21 cellular contexts compared by ENCODE assay signal in the genomic region with DNA sequence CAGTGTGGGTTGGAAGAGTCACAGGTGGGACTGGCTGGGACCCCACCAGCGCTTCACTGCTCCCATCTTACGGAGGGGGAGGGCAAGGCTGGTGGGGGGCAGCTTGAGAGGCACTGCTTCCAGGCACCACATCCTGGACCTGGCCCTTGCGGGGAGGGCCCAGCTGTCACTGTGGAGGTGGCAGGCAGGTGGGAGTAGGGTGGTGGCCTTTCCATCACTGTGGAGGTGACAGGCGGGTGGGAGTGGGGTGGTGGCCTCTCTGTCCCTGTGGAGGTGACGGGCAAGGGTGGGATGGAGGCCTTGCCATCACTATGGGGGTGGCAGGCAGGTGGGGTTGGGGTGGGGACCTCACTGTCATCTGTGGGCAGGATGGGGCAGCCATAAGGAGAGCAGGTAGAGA.
"Had no signal": no experiment of that assay in that cellular context is flagged by ENCODE, and none has a peak within 500 bp of the region (broad histone marks: within the 10 kb centered on the region; RNA-seq: fewer than 3 reads in every experiment).

No MANE protein-coding gene starts in this region.

- H3K27ac ChIP-seq: left lung, lower lobe of right lung, ovary, right lobe of liver, testis had no signal

- H3K9me3 ChIP-seq: left lung, lower lobe of right lung, ovary, right lobe of liver, testis, tibial nerve had no signal

- H3K36me3 ChIP-seq: left lung, lower lobe of right lung, ovary, right lobe of liver, tibial nerve had no signal

- DNase-seq: central memory CD4-positive, alpha-beta T cell; cortex of kidney; dorsolateral prefrontal cortex; effector CD8-positive, alpha-beta T cell; immature natural killer cell; left lung; lower lobe of right lung; naive B cell; ovary; right lobe of liver; stimulated activated CD4-positive, alpha-beta T cell treated with anti-CD3 and anti-CD28 coated beads, Interleukin-4, amount 100 ng/mL, for 24 hours; testis had no signal

- ATAC-seq: esophagus mucosa; left lung; lower lobe of right lung; right lobe of liver; stimulated activated memory B cell treated with anti-CD40 and anti-IgM and Interleukin-4, amounts not matched to agents 10 μg/mL and 1 μg/mL and 100 μg/mL, for 72 hours had no signal

- H3K27me3 Mint-ChIP-seq: stimulated activated naive CD8-positive, alpha-beta T cell treated with anti-CD3 and anti-CD28 coated beads, Interleukin-15, Interleukin-2, amounts not matched to agents 100 ng/mL and 50 ng/mL, for 24 hours had no signal

- H3K4me3 ChIP-seq: dorsolateral prefrontal cortex, left lung, lower lobe of right lung, ovary, right lobe of liver, testis, tibial nerve had no signal

- H3K36me3 Mint-ChIP-seq: immature natural killer cell; memory B cell; naive B cell; stimulated activated memory B cell treated with anti-CD40 and anti-IgM and Interleukin-4, amounts not matched to agents 10 μg/mL and 1 μg/mL and 100 μg/mL, for 72 hours had no signal

- FAIRE-seq: endometrium, frontal cortex, keratinocyte had no signal

- H3K27ac Mint-ChIP-seq: immature natural killer cell; memory B cell; stimulated activated memory B cell treated with anti-CD40 and anti-IgM and Interleukin-4, amounts not matched to agents 10 μg/mL and 1 μg/mL and 100 μg/mL, for 72 hours; stimulated activated naive CD8-positive, alpha-beta T cell treated with anti-CD3 and anti-CD28 coated beads, Interleukin-15, Interleukin-2, amounts not matched to agents 100 ng/mL and 50 ng/mL, for 24 hours had no signal

- H3K27me3 ChIP-seq: dorsolateral prefrontal cortex, left lung, ovary, right lobe of liver, testis, tibial nerve had no signal

- H3K9me3 Mint-ChIP-seq: immature natural killer cell; memory B cell; naive B cell; nephron; stimulated activated memory B cell treated with anti-CD40 and anti-IgM and Interleukin-4, amounts not matched to agents 10 μg/mL and 1 μg/mL and 100 μg/mL, for 72 hours; stimulated activated naive CD8-positive, alpha-beta T cell treated with anti-CD3 and anti-CD28 coated beads, Interleukin-15, Interleukin-2, amounts not matched to agents 100 ng/mL and 50 ng/mL, for 24 hours had no signal

- H3K4me3 Mint-ChIP-seq: immature natural killer cell; memory B cell; naive B cell; nephron; stimulated activated memory B cell treated with anti-CD40 and anti-IgM and Interleukin-4, amounts not matched to agents 10 μg/mL and 1 μg/mL and 100 μg/mL, for 72 hours; stimulated activated naive CD8-positive, alpha-beta T cell treated with anti-CD3 and anti-CD28 coated beads, Interleukin-15, Interleukin-2, amounts not matched to agents 100 ng/mL and 50 ng/mL, for 24 hours had no signal
